28 cellular contexts compared by ENCODE assay signal in genomic region chrX:153387987-153388721, GRCh38. TPM values are rescaled to one million over a fixed set of nuclear protein-coding genes. Genes with fewer than 3 reads are reported as not detected.
DNase-seq lines count a peak whose midpoint lies in the region; ATAC-seq, FAIRE-seq and TF ChIP-seq lines count a peak whose summit lies in the region.
"Had no signal": no experiment of that assay in that cellular context is flagged by ENCODE, and none has a peak within 500 bp of the region (broad histone marks: within the 10 kb centered on the region; RNA-seq: fewer than 3 reads in every experiment).

No MANE protein-coding gene starts in this region.

- no peak for TF ChIP-seq POLR2A in GM12891 (IDR thresholded peaks at IDR 0.05; ENCODE audit: low read depth, low read length)

- DNase-seq in Right ventricle myocardium superior (peak; percentile 41), left ventricle myocardium superior (no peak), endodermal cell (peak; percentile 14), pancreas (peak in 4 of 6 donors; percentile 48 to 75 (median 58)), NCI-H1436 (lab: John Stamatoyannopoulos, UW) (no peak), GM12891 (ENCODE audit: insufficient read length, low spot score) (no peak)
- DNase-seq: Calu3, DMS79 treated with DMSO at 0.1 percent for 48 hours, GF-D8, HCEC 1CT, MM.1S, NCI-H1417, NCI-H187 treated with DMSO at 0.1 percent for 48 hours, NCI-H2171 treated with DMSO at 0.1 percent for 48 hours, NCI-H345, NCI-H510A treated with DMSO at 0.1 percent for 48 hours, NCI-H748 treated with DMSO at 0.1 percent for 48 hours, SJCRH30 had no signal

- no peaks in the 10 kb centered on the region for H3K9me3 ChIP-seq in endodermal cell (ENCODE audit: control insufficient read depth, low read length)
- no peaks in the 10 kb centered on the region for H3K9me3 ChIP-seq in pancreas
- H3K9me3 ChIP-seq: SJCRH30 had no signal

- H3K27me3 Mint-ChIP-seq in endodermal cell (ENCODE audit: insufficient read depth) = no peaks in the 10 kb centered on the region
- H3K27me3 Mint-ChIP-seq: IgD-negative memory B cell had no signal

- no peaks in the 10 kb centered on the region for H3K4me1 ChIP-seq in endodermal cell (ENCODE audit: control insufficient read depth, insufficient read depth, low read length)
- no peaks in the 10 kb centered on the region for H3K4me1 ChIP-seq in pancreas
- H3K4me1 ChIP-seq: SJCRH30 had no signal

- no peaks in the 10 kb centered on the region for H3K36me3 Mint-ChIP-seq in endodermal cell (ENCODE audit: low read depth)
- H3K36me3 Mint-ChIP-seq: IgD-negative memory B cell had no signal

- no peak overlapping the region for H3K4me3 Mint-ChIP-seq in endodermal cell
- H3K4me3 Mint-ChIP-seq: GM23338, IgD-negative memory B cell had no signal

- no peak overlapping the region for H3K27ac ChIP-seq in endodermal cell (ENCODE audit: low read depth, low read length)
- H3K27ac ChIP-seq in pancreas = no peak overlapping the region
- H3K27ac ChIP-seq: HL-60, KMS-11, SJCRH30 had no signal

- intact Hi-C loops in Right ventricle myocardium superior (cut with DNase I) = no loop called here
- intact Hi-C loops in left ventricle myocardium superior (cut with micrococcal nuclease) = no loop called here
- intact Hi-C loops in pancreas (cut with DNase I) = no loop called here

- no peak overlapping the region for H3K27ac Mint-ChIP-seq in endodermal cell
- H3K27ac Mint-ChIP-seq: GM23338, IgD-negative memory B cell had no signal

- H3K4me3 ChIP-seq in endodermal cell (ENCODE audit: low read length) (no peak overlapping the region), pancreas (no peak overlapping the region)
- H3K4me3 ChIP-seq: GM23338, SJCRH30 had no signal

- H3K36me3 ChIP-seq in endodermal cell (ENCODE audit: control insufficient read depth, insufficient read depth, low read length) (no peaks in the 10 kb centered on the region), pancreas (no peaks in the 10 kb centered on the region)
- H3K36me3 ChIP-seq: SJCRH30 had no signal

- no peaks in the 10 kb centered on the region for H3K27me3 ChIP-seq in endodermal cell (ENCODE audit: control insufficient read depth, insufficient read depth, low read length, poor library complexity, severe bottlenecking)
- H3K27me3 ChIP-seq in pancreas = peaks cover 0 to 2% (median 0%) of the 10 kb centered on the region in 4 donors
- H3K27me3 ChIP-seq: SJCRH30 had no signal

- FAIRE-seq in pancreas (lab: Jason Lieb, UNC) (no peak), GM12891 (lab: Jason Lieb, UNC) (no peak)
- FAIRE-seq: GM18507, RCC 7860 had no signal

- H3K9me3 Mint-ChIP-seq in endodermal cell = peaks cover 24% of the 10 kb centered on the region
- H3K9me3 Mint-ChIP-seq: GM23338, IgD-negative memory B cell had no signal

- no peak overlapping the region for H3K9ac ChIP-seq in endodermal cell (ENCODE audit: extremely low read depth, low read length, poor library complexity, severe bottlenecking)
- H3K9ac ChIP-seq: KMS-11 had no signal

- ATAC-seq in Right ventricle myocardium superior (ENCODE audit: poor library complexity) (no peak), left ventricle myocardium superior (no peak), pancreas (peak in 3 of 4 donors; percentile 57 to 82 (median 68)), GM18861 (IDR thresholded peaks at IDR 0.05; ENCODE audit: unreplicated experiment) (no peak)
- ATAC-seq: GM23338, SK-N-SH treated with all-trans-retinoic acid at 6 μM for 48 hours had no signal

- TF ChIP-seq CTCF in endodermal cell (conservative IDR thresholded peaks at IDR 0.05) = no peak
- no peak for TF ChIP-seq CTCF in pancreas (IDR thresholded peaks at IDR 0.05)

- H3K4me1 Mint-ChIP-seq in endodermal cell = no peaks in the 10 kb centered on the region
- H3K4me1 Mint-ChIP-seq: GM23338, IgD-negative memory B cell had no signal

- 93% methylated on average over 10 of the region's 10 CpGs; no CpG with 5 or more reads in 1 of the 2 experiments for WGBS in endodermal cell (ENCODE audit: insufficient coverage in 1 of 2, insufficient read length in 1 of 2), 2 experiments
- WGBS in pancreas, 2 donors = 66 to 79% methylated on average over 10 of the region's 10 CpGs

TF ChIP-seq in GM12891, 5 proteins besides CTCF, POLR2A, EP300 and RAD21:
- TF ChIP-seq POU2F2 (IDR thresholded peaks at IDR 0.05; ENCODE audit: low read depth, low read length) = no peak
- TF ChIP-seq SPI1 (IDR thresholded peaks at IDR 0.05; ENCODE audit: low read depth, low read length) = no peak
- TF ChIP-seq TAF1 (IDR thresholded peaks at IDR 0.05; ENCODE audit: low read depth, low read length) = no peak
- no peak for TF ChIP-seq POLR2AphosphoS5 (IDR thresholded peaks at IDR 0.05; ENCODE audit: low read depth, low read length)
- no peak for TF ChIP-seq PAX5 (IDR thresholded peaks at IDR 0.05; ENCODE audit: insufficient read depth, low read length, severe bottlenecking)
TF ChIP-seq in GM12891: peak in this region for 0.

RNA-seq across cellular contexts. Expression of gene PNMA6E, which starts 13.0 kb away (rescaled TPM):
- total RNA-seq in Right ventricle myocardium superior (not detected), left ventricle myocardium superior (not detected), endodermal cell (not detected), pancreas (not detected)
- not detected for polyA plus RNA-seq in endodermal cell (2013, experiment 1 of 2)
- not detected for polyA plus RNA-seq in endodermal cell (2013, experiment 2 of 2)
- not detected for polyA plus RNA-seq in pancreas
- polyA plus RNA-seq in GM12891 (2012; ENCODE audit: low read depth, missing spikeins) = not detected
- total RNA-seq: A172, Calu3, GM23338, SJCRH30 had no signal
- polyA plus RNA-seq: BJ, GM23338, IgD-negative memory B cell had no signal

RNA-seq across cellular contexts. Expression of gene ZFP92, which starts 23.1 kb away (rescaled TPM):
- 0.65 TPM for total RNA-seq in Right ventricle myocardium superior
- total RNA-seq in left ventricle myocardium superior = 0.57 TPM
- total RNA-seq in endodermal cell = under 1 TPM; 0.29 to 0.31 TPM
- 0.14 TPM for polyA plus RNA-seq in endodermal cell (2013, experiment 1 of 2)
- 0.08 TPM for polyA plus RNA-seq in endodermal cell (2013, experiment 2 of 2)
- total RNA-seq in pancreas = under 1 TPM; 0.28 to 1.00 (median 0.42) TPM
- under 1 TPM; 0.34 to 0.45 TPM for polyA plus RNA-seq in pancreas
- polyA plus RNA-seq in GM12891 (2012; ENCODE audit: low read depth, missing spikeins) = 0.78 TPM
- total RNA-seq: SJCRH30 had no signal

RNA-seq across cellular contexts. Expression of gene ZNF275, which starts 54.2 kb away (rescaled TPM):
- 5.1 TPM for total RNA-seq in Right ventricle myocardium superior
- total RNA-seq in left ventricle myocardium superior = 6.1 TPM
- 10 to 100 TPM; 11.0 to 12.6 TPM for total RNA-seq in endodermal cell
- 10.8 TPM for polyA plus RNA-seq in endodermal cell (2013, experiment 1 of 2)
- 9.8 TPM for polyA plus RNA-seq in endodermal cell (2013, experiment 2 of 2)
- total RNA-seq in pancreas = 1 to 10 TPM; 4.9 to 9.9 (median 7.0) TPM
- polyA plus RNA-seq in pancreas = 1 to 10 TPM; 3.7 to 5.6 TPM
- 5.5 TPM for polyA plus RNA-seq in GM12891 (2012; ENCODE audit: low read depth, missing spikeins)

RNA-seq across cellular contexts. Expression of gene TREX2, which starts 57.7 kb away (rescaled TPM):
- total RNA-seq in Right ventricle myocardium superior (0.19 TPM), left ventricle myocardium superior (0.25 TPM), endodermal cell (under 1 TPM; 0.35 to 0.70 TPM), pancreas (under 1 TPM in 5 of 6 donors, not detected in 1; 0.19 to 0.59 (median 0.37) TPM)
- not detected for polyA plus RNA-seq in endodermal cell (2013, experiment 1 of 2)
- polyA plus RNA-seq in endodermal cell (2013, experiment 2 of 2) = not detected
- under 1 TPM; 0.89 to 0.91 TPM for polyA plus RNA-seq in pancreas
- polyA plus RNA-seq in GM12891 (2012; ENCODE audit: low read depth, missing spikeins) = 0.33 TPM

Comparison
In these comparisons a context has a peak if more than half of its experiments do, and no peak if none do; other contexts are left out.
1. DNase-seq: peak in Right ventricle myocardium superior (single experiment), endodermal cell (single experiment) and pancreas (4 of 6); none in left ventricle myocardium superior (single experiment), NCI-H1436 (single experiment) and GM12891 (single experiment).
2. ATAC-seq: peak in pancreas (3 of 4); none in Right ventricle myocardium superior (single experiment), left ventricle myocardium superior (single experiment) and GM18861 (single experiment).